ENCODE assay signal across 15 cellular contexts in the genomic region with DNA sequence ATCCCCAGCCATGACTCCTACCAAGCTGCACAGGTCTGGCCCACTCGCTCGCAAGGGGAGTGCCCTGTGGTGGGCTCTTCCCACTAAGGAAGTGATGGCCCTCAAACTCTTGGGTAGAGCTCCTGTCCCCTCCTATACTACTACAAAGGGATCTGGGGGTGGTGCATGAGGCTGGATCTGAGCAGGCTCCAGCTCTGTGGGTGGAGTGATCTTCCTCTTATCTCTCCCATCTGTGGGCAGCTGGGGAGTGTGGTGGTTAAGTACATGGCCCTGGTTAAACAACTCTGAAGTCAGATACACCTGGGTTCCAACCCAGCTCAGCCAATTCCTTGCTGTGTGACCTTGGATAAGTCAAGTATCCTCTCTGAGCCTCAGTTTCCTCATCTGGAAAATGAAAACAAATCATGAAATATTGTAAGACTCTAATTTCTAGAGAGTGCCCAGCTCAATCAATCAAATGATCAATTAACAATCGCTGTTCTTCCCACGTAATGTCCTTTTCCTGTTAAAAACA. TPM values are rescaled to one million over a fixed set of nuclear protein-coding genes. Genes with fewer than 3 reads are reported as not detected.
A peak's percentile ranks its signal among the peaks of the same experiment; 100 is the strongest.
DNase-seq lines count a peak whose midpoint lies in the region; ATAC-seq and TF ChIP-seq lines count a peak whose summit lies in the region.
"Had no signal": no experiment of that assay in that cellular context is flagged by ENCODE, and none has a peak within 500 bp of the region (broad histone marks: within the 10 kb centered on the region; RNA-seq: fewer than 3 reads in every experiment).

No MANE protein-coding gene starts in this region.

- H3K4me2 ChIP-seq in HCT116 (ENCODE audit: low read length), result peak overlapping the region; percentile 68
- H3K4me2 ChIP-seq: KMS-11 had no signal

- no peaks in the 10 kb centered on the region for H3K36me3 ChIP-seq in HCT116 (ENCODE audit: control insufficient read depth in 1 of 2, insufficient read depth in 2 of 2, low read length in 2 of 2)
- H3K36me3 ChIP-seq: ascending aorta, heart left ventricle had no signal

- H3K4me1 ChIP-seq in HCT116 (ENCODE audit: control insufficient read depth in 1 of 2, insufficient read depth in 2 of 2, low read length in 2 of 2), result peaks cover 42 to 81% of the 10 kb centered on the region in 2 experiments

- H3K4me3 Mint-ChIP-seq in T-helper 17 cell, result peak overlapping the region; percentile 43

- BruUV-seq in HCT116 (replicated peaks; lab: Mats Ljungman, UMichigan), result no TSS peak

- RAD21 ChIA-PET in HCT116 (lab: Charles Lee; ENCODE audit: low non-redundant PET in 1 of 2, low total read pairs in 2 of 2, uncharacterized antibody in 2 of 2, unreplicated experiment in 2 of 2), result interaction anchor here in 1 of 2 experiments (1.4 kb wide), 1 partner anchor 30 kb away, joined by 3 read pairs; no protein-coding TSS in a partner anchor

- H3K9ac ChIP-seq in HCT116 (ENCODE audit: low read length), result no peak overlapping the region
- H3K9ac ChIP-seq: KMS-11 had no signal

- peak overlapping the region; percentile 33; the same call in 1 of the 2 replicates for H3K27ac ChIP-seq in HCT116 (ENCODE audit: low read depth, low read length)
- H3K27ac ChIP-seq: ascending aorta, C4-2B, heart left ventricle, KMS-11 had no signal

- no peak overlapping the region for H3K4me3 ChIP-seq in HCT116 (replicated peaks in 1 of 2; ENCODE audit: low read depth in 1 of 2, low read length in 2 of 2)
- H3K4me3 ChIP-seq: ascending aorta, heart left ventricle had no signal

- TF ChIP-seq RAD21 in HCT116 (IDR thresholded peaks at IDR 0.05; ENCODE audit: low read depth), result no peak

- peak overlapping the region; percentile 87 for H3K27ac Mint-ChIP-seq in T-helper 17 cell

- no peaks in the 10 kb centered on the region for H3K27me3 Mint-ChIP-seq in T-helper 17 cell

- ATAC-seq in HCT116 (0 out of 2 replicates have a peak, but pooled peaks have one; percentile 17), T-helper 17 cell (peak; percentile 82), GM18870 (IDR thresholded peaks at IDR 0.05; ENCODE audit: unreplicated experiment) (no peak)
- ATAC-seq: heart left ventricle had no signal

- H4K20me1 ChIP-seq in HCT116 (ENCODE audit: insufficient read depth), result no peaks in the 10 kb centered on the region

- peaks cover 51% of the 10 kb centered on the region for H3K4me1 Mint-ChIP-seq in T-helper 17 cell

- TF ChIP-seq POLR2A in HCT116 (IDR thresholded peaks at IDR 0.05; ENCODE audit: borderline replicate concordance, extremely low read depth, insufficient read depth, insufficient read length), result no peak

- intact Hi-C loops in HCT116 (cut with micrococcal nuclease), result no loop called here

- CTCF ChIA-PET in HCT116 (lab: Charles Lee), result interaction anchor here (0.8 to 1.1 kb wide), 4 partner anchors 13 to 41 kb away, joined by 3 to 4 read pairs (median 3); no protein-coding TSS in a partner anchor

- no peaks in the 10 kb centered on the region for H3K9me2 ChIP-seq in HCT116 (ENCODE audit: insufficient read depth)

- TF ChIP-seq CTCF in HCT116 (IDR thresholded peaks at IDR 0.05 in 2 of 3, conservative IDR thresholded peaks at IDR 0.05 in 1 of 3; ENCODE audit: borderline replicate concordance in 1 of 3, insufficient read depth in 1 of 3, low read depth in 2 of 3, low read length in 2 of 3), result no peak

- DNase-seq in CD1c-positive myeloid dendritic cell (ENCODE audit: extremely low spot score) (peak; percentile 73), HCT116 (ENCODE audit: low read depth, low spot score) (no peak), T-helper 17 cell (peak in 2 of 3 donors; percentile 18 to 39), NCI-H1694 treated with DMSO at 0.1 percent for 48 hours (lab: John Stamatoyannopoulos, UW) (no peak), DMS153 treated with DMSO at 0.1 percent for 48 hours (lab: John Stamatoyannopoulos, UW; ENCODE audit: unreplicated experiment) (no peak), SIG-M5 (lab: John Stamatoyannopoulos, UW) (no peak)
- DNase-seq in central memory CD4-positive, alpha-beta T cell, result peak; percentile 70
- DNase-seq: effector CD4-positive, alpha-beta T cell; NCI-H446 treated with DMSO at 0.1 percent for 48 hours; Right ventricle myocardium superior had no signal

- H3K27me3 ChIP-seq in HCT116 (ENCODE audit: insufficient read depth, low read length), result no peaks in the 10 kb centered on the region
- H3K27me3 ChIP-seq: ascending aorta, heart left ventricle had no signal

- H3K36me3 Mint-ChIP-seq in T-helper 17 cell (ENCODE audit: low read depth), result no peaks in the 10 kb centered on the region

- H2AFZ ChIP-seq in HCT116 (ENCODE audit: low read depth, low read length, poor library complexity, severe bottlenecking), result no peak overlapping the region

- POLR2A ChIA-PET in HCT116 (lab: Charles Lee), result interaction anchor here (1.3 to 15.0 kb wide), 7 partner anchors 11 to 38 kb away, joined by 3 to 371 read pairs (median 31); a partner anchor contains a TSS

- H3K9me3 ChIP-seq in HCT116 (ENCODE audit: control insufficient read depth in 1 of 2, insufficient read depth in 1 of 2, low read depth in 1 of 2, low read length in 2 of 2) (no peaks in the 10 kb centered on the region), T-helper 17 cell (ENCODE audit: control insufficient read depth, low read length, poor library complexity, severe bottlenecking) (no peaks in the 10 kb centered on the region)
- H3K9me3 ChIP-seq: ascending aorta, heart left ventricle had no signal

- no peaks in the 10 kb centered on the region for H3K79me2 ChIP-seq in HCT116 (ENCODE audit: insufficient read depth, low read length)

TF ChIP-seq in HCT116, 20 proteins besides CTCF, POLR2A, EP300 and RAD21:
- TF ChIP-seq JUND (IDR thresholded peaks at IDR 0.05) (no peak), EGR1 (IDR thresholded peaks at IDR 0.05; ENCODE audit: low read depth) (no peak), SP1 (IDR thresholded peaks at IDR 0.05; ENCODE audit: low read depth) (no peak)
- TF ChIP-seq, protein P1, sequence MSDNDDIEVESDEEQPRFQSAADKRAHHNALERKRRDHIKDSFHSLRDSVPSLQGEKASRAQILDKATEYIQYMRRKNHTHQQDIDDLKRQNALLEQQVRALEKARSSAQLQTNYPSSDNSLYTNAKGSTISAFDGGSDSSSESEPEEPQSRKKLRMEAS (IDR thresholded peaks at IDR 0.05), result no peak
TF ChIP-seq in HCT116: peak in this region for 0.

RNA-seq across cellular contexts. Expression of a gene that starts 17.4 kb away (rescaled TPM):
- 462 TPM for total RNA-seq in HCT116 (2021; ENCODE audit: unreplicated experiment)
- 1,030 and 1,103 TPM in 2 replicates for polyA plus RNA-seq in HCT116 (2012)
- total RNA-seq in T-helper 17 cell, result 100 to 1,000 TPM; 186 to 300 TPM

Comparison
In these comparisons a context has a peak if more than half of its experiments do, and no peak if none do; other contexts are left out.
1. DNase-seq: peak in CD1c-positive myeloid dendritic cell (single experiment), T-helper 17 cell (2 of 3) and central memory CD4-positive, alpha-beta T cell (single experiment); none in HCT116 (single experiment), NCI-H1694 treated with DMSO at 0.1 percent for 48 hours (single experiment), DMS153 treated with DMSO at 0.1 percent for 48 hours (single experiment) and SIG-M5 (single experiment).